ENCODE assay signal across 17 cellular contexts in the genomic region with DNA sequence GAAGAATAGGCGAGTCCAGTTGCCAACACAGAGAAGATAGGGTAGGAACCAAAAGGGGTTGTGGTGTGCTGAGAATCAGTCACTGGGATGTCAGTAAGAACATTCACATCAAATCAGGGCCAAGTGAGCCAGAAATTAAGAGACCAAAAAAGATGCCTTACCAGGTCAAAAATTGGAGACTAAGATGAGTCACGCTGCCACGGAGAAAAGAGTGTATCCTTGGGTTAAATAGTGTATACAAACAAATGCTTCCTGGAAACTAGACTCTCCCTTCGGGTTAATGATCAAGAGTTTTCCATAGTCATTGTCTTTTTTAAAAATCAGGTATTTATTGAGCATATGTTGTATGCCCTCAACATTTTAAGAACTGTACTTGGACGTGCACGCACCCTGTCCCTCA. TPM values are rescaled to one million over a fixed set of nuclear protein-coding genes. Genes with fewer than 3 reads are reported as not detected.
DNase-seq lines count a peak whose midpoint lies in the region; ATAC-seq and TF ChIP-seq lines count a peak whose summit lies in the region.
"Had no signal": no experiment of that assay in that cellular context is flagged by ENCODE, and none has a peak within 500 bp of the region (broad histone marks: within the 10 kb centered on the region; RNA-seq: fewer than 3 reads in every experiment).

No MANE protein-coding gene starts in this region.

- no peak overlapping the region for H3K4me3 Mint-ChIP-seq in natural killer cell

- no peaks in the 10 kb centered on the region for H3K4me1 Mint-ChIP-seq in natural killer cell

- no peaks in the 10 kb centered on the region for H4K20me1 ChIP-seq in PC-3 (ENCODE audit: low read length)

- H3K27ac ChIP-seq in PC-3 (ENCODE audit: low read length) (no peak overlapping the region), esophagus squamous epithelium (no peak overlapping the region)
- H3K27ac ChIP-seq: PC-9 had no signal

- POLR2A ChIA-PET in PC-3 (lab: Charles Lee; ENCODE audit: unreplicated experiment), result no interaction called here

- H3K36me3 Mint-ChIP-seq in natural killer cell, result no peaks in the 10 kb centered on the region

- H3K9me3 ChIP-seq in PC-3 (ENCODE audit: low read length) (no peaks in the 10 kb centered on the region), esophagus squamous epithelium (no peaks in the 10 kb centered on the region)

- ATAC-seq in PC-3 (peak; percentile 62; the same call in 1 of the 2 replicates), natural killer cell (no peak), GM18517 (IDR thresholded peaks at IDR 0.05; ENCODE audit: unreplicated experiment) (no peak), HG03378 (IDR thresholded peaks at IDR 0.05; ENCODE audit: unreplicated experiment) (no peak)
- ATAC-seq: GM12878 had no signal

- H2AFZ ChIP-seq in PC-3 (ENCODE audit: low read length), result no peak overlapping the region
- H2AFZ ChIP-seq: PC-9 had no signal

- 59 to 64% methylated on average over 6 of the region's 6 CpGs for WGBS in esophagus squamous epithelium, 2 donors

- in situ Hi-C loops in Caki2 (cut with HindIII; ENCODE audit: low pct_unique_long_range_greater_than_20kb, low sequenced_read_pairs), result no loop called here

- intact Hi-C loops in PC-3 (cut with micrococcal nuclease), result no loop called here
- intact Hi-C loops in natural killer cell (cut with micrococcal nuclease), result no loop called here
- intact Hi-C loops in esophagus squamous epithelium (cut with DNase I), result no loop called here

- H3K9ac ChIP-seq in PC-3 (ENCODE audit: low read length), result no peak overlapping the region

- no peaks in the 10 kb centered on the region for H3K36me3 ChIP-seq in PC-3 (ENCODE audit: low read depth, low read length)
- no peaks in the 10 kb centered on the region for H3K36me3 ChIP-seq in esophagus squamous epithelium

- no peaks in the 10 kb centered on the region for H3K27me3 ChIP-seq in PC-3 (ENCODE audit: low read length)
- H3K27me3 ChIP-seq in esophagus squamous epithelium, result no peaks in the 10 kb centered on the region

- H3K27ac Mint-ChIP-seq in natural killer cell, result no peak overlapping the region

- H3K4me1 ChIP-seq in PC-3 (ENCODE audit: insufficient read depth, low read length) (no peaks in the 10 kb centered on the region), esophagus squamous epithelium (no peaks in the 10 kb centered on the region)

- CTCF ChIA-PET in PC-3 (lab: Charles Lee), result no interaction called here

- no peaks in the 10 kb centered on the region for H3K9me2 ChIP-seq in PC-3 (replicated peaks; ENCODE audit: low read length)

- H3K9me3 Mint-ChIP-seq in natural killer cell, result no peaks in the 10 kb centered on the region

- H3F3A ChIP-seq in PC-3 (ENCODE audit: low read length, unreplicated experiment), result no peaks in the 10 kb centered on the region

- no peak for TF ChIP-seq CTCF in HFF-Myc (IDR thresholded peaks at IDR 0.05; ENCODE audit: low read depth, low read length, missing control alignments)
- no peak for TF ChIP-seq CTCF in PC-3 (conservative IDR thresholded peaks at IDR 0.05; ENCODE audit: low read depth, low read length)
- no peak for TF ChIP-seq CTCF in natural killer cell (IDR thresholded peaks at IDR 0.05)
- no peak for TF ChIP-seq CTCF in esophagus squamous epithelium (IDR thresholded peaks at IDR 0.05)

- DNase-seq in Caki2 (ENCODE audit: low read depth) (peak; percentile 35), HFF-Myc (ENCODE audit: extremely low read depth, low read depth) (peak; percentile 3), PC-3 (peak; percentile 10), iris pigment epithelial cell (ENCODE audit: low read depth) (peak; percentile 68), natural killer cell (no peak), esophagus squamous epithelium (lab: John Stamatoyannopoulos, UW) (no peak)
- DNase-seq: COR-L47, GOT3, Karpas-422, NCI-H1105 treated with DMSO at 0.1 percent for 48 hours, NCI-H1694 treated with DMSO at 0.1 percent for 48 hours, NCI-H446, NCI-H748 treated with DMSO at 0.1 percent for 48 hours, PC-9 had no signal

- no peak overlapping the region for H3K4me2 ChIP-seq in PC-3 (ENCODE audit: low read length)
- H3K4me2 ChIP-seq: PC-9 had no signal

- no TSS peak for BruUV-seq in PC-3 (replicated peaks; lab: Mats Ljungman, UMichigan)

- no peak overlapping the region for H3K4me3 ChIP-seq in HFF-Myc (replicated peaks; ENCODE audit: low read depth, low read length)
- no peak overlapping the region for H3K4me3 ChIP-seq in PC-3 (ENCODE audit: low read length)
- H3K4me3 ChIP-seq in esophagus squamous epithelium, result no peak overlapping the region
- H3K4me3 ChIP-seq: GM12878, PC-9 had no signal

- H3K79me2 ChIP-seq in PC-3 (ENCODE audit: low read length), result no peaks in the 10 kb centered on the region

- H3K27me3 Mint-ChIP-seq in natural killer cell (ENCODE audit: low read depth in 2 of 2), result no peaks in the 10 kb centered on the region

- no peak for TF ChIP-seq POLR2A in esophagus squamous epithelium (IDR thresholded peaks at IDR 0.05)

RNA-seq across cellular contexts. Expression of gene BAZ1A, which starts 45.2 kb away (rescaled TPM):
- 10.3 and 23.0 TPM in 2 replicates for total RNA-seq in Caki2 (2014; rRNA removed; shearing (Covaris generic); ENCODE audit: low replicate concordance)
- 24.7 and 30.6 TPM in 2 replicates for total RNA-seq in PC-3 (2014; rRNA removed)
- 10 to 100 TPM; 54.6 to 89.5 (median 64.6) TPM for total RNA-seq in natural killer cell
- total RNA-seq in esophagus squamous epithelium, result 10 to 100 TPM; 19.1 to 57.5 (median 53.8) TPM

Comparison
In these comparisons a context has a peak if more than half of its experiments do, and no peak if none do; other contexts are left out.
1. DNase-seq: peak in Caki2 (single experiment), HFF-Myc (single experiment), PC-3 (single experiment) and iris pigment epithelial cell (single experiment); none in natural killer cell (single experiment) and esophagus squamous epithelium (single experiment).